Comparison of ENCODE assay signal across 8 cellular contexts in genomic region chr2:113157108-113157896, GRCh38. TPM values are rescaled to one million over a fixed set of nuclear protein-coding genes. Genes with fewer than 3 reads are reported as not detected.
A peak's percentile ranks its signal among the peaks of the same experiment; 100 is the strongest.
DNase-seq lines count a peak whose midpoint lies in the region; ATAC-seq and TF ChIP-seq lines count a peak whose summit lies in the region.

No MANE protein-coding gene starts in this region.

- peak overlapping the region; percentile 77 for H3K9ac ChIP-seq in HCT116 (ENCODE audit: low read length)

- DNase-seq in EH (ENCODE audit: low read depth) (peak; percentile 41), HCT116 (ENCODE audit: low read depth, low spot score) (no peak), NCI-H2171 (lab: John Stamatoyannopoulos, UW) (peak; percentile 23), right atrium auricular region (ENCODE audit: low spot score) (peak; percentile 47), skeletal muscle cell (ENCODE audit: low read depth) (no peak)
- DNase-seq in activated naive CD4-positive, alpha-beta T cell treated with anti-CD3 and anti-CD28 coated beads for 36 hours, result peak; percentile 67

- H3K4me1 Mint-ChIP-seq in activated naive CD4-positive, alpha-beta T cell treated with anti-CD3 and anti-CD28 coated beads for 36 hours (ENCODE audit: low read depth), result peaks cover 23% of the 10 kb centered on the region

- peak overlapping the region; percentile 86 for H3K27ac Mint-ChIP-seq in activated naive CD4-positive, alpha-beta T cell treated with anti-CD3 and anti-CD28 coated beads for 36 hours

- TF ChIP-seq RAD21 in HCT116 (IDR thresholded peaks at IDR 0.05; ENCODE audit: low read depth), result no peak

- H3K9me3 ChIP-seq in HCT116 (ENCODE audit: control insufficient read depth in 1 of 2, insufficient read depth in 1 of 2, low read depth in 1 of 2, low read length in 2 of 2) (no peaks in the 10 kb centered on the region), right atrium auricular region (no peaks in the 10 kb centered on the region)

- H3K36me3 ChIP-seq in HCT116 (ENCODE audit: control insufficient read depth in 1 of 2, insufficient read depth in 2 of 2, low read length in 2 of 2) (no peaks in the 10 kb centered on the region), right atrium auricular region (no peaks in the 10 kb centered on the region)

- intact Hi-C loops in HCT116 (cut with micrococcal nuclease), result loop anchor here (5.0 kb wide), 1 partner anchor 40 kb away; no protein-coding TSS in a partner anchor
- intact Hi-C loops in activated naive CD4-positive, alpha-beta T cell treated with anti-CD3 and anti-CD28 coated beads for 36 hours (cut with micrococcal nuclease), result no loop called here

- CTCF ChIA-PET in HCT116 (lab: Charles Lee), result interaction anchor here (0.7 to 5.3 kb wide), 5 partner anchors 19 to 79 kb away, joined by 3 to 51 read pairs (median 4); no protein-coding TSS in a partner anchor
- CTCF ChIA-PET in activated naive CD4-positive, alpha-beta T cell treated with anti-CD3 and anti-CD28 coated beads for 36 hours (lab: Charles Lee), result interaction anchor here (0.8 to 5.1 kb wide), 11 partner anchors 8 to 77 kb away, joined by 3 to 62 read pairs (median 5); partner anchors contain the start of gene PSD4

- TF ChIP-seq CTCF in HCT116 (IDR thresholded peaks at IDR 0.05 in 2 of 3, conservative IDR thresholded peaks at IDR 0.05 in 1 of 3; ENCODE audit: borderline replicate concordance in 1 of 3, insufficient read depth in 1 of 3, low read depth in 2 of 3, low read length in 2 of 3) (no peak), right atrium auricular region (IDR thresholded peaks at IDR 0.05) (no peak)

- H2AFZ ChIP-seq in HCT116 (ENCODE audit: low read depth, low read length, poor library complexity, severe bottlenecking), result peak overlapping the region; percentile 71

- no peaks in the 10 kb centered on the region for H3K9me3 Mint-ChIP-seq in activated naive CD4-positive, alpha-beta T cell treated with anti-CD3 and anti-CD28 coated beads for 36 hours

- no peaks in the 10 kb centered on the region for H3K9me2 ChIP-seq in HCT116 (ENCODE audit: insufficient read depth)

- H3K27me3 Mint-ChIP-seq in activated naive CD4-positive, alpha-beta T cell treated with anti-CD3 and anti-CD28 coated beads for 36 hours (ENCODE audit: low read depth), result no peaks in the 10 kb centered on the region

- H3K27ac ChIP-seq in HCT116 (ENCODE audit: low read depth, low read length), result peak overlapping the region; percentile 80
- H3K27ac ChIP-seq in right atrium auricular region, result no peak overlapping the region

- H3K27me3 ChIP-seq in HCT116 (ENCODE audit: insufficient read depth, low read length) (no peaks in the 10 kb centered on the region), right atrium auricular region (peaks cover 0 to 6% of the 10 kb centered on the region in 2 donors)

- POLR2A ChIA-PET in HCT116 (lab: Charles Lee), result interaction anchor here (0.6 to 1.9 kb wide), 5 partner anchors 19 to 47 kb away, joined by 3 to 8 read pairs (median 5); no protein-coding TSS in a partner anchor

- peak; percentile 84 for ATAC-seq in HCT116
- no peak for ATAC-seq in GM18873 (IDR thresholded peaks at IDR 0.05; ENCODE audit: low FRiP score, unreplicated experiment)
- ATAC-seq in HG02763 (IDR thresholded peaks at IDR 0.05; ENCODE audit: unreplicated experiment), result no peak

- H3K4me3 ChIP-seq in HCT116 (replicated peaks in 1 of 2; ENCODE audit: low read depth in 1 of 2, low read length in 2 of 2), result peak overlapping the region; percentile 66 to 74
- H3K4me3 ChIP-seq in right atrium auricular region, result peak overlapping the region in 1 of 2 donors; percentile 39
- peak overlapping the region; percentile 50 for H3K4me3 ChIP-seq in skeletal muscle cell (ENCODE audit: low read depth, low read length)

- no peaks in the 10 kb centered on the region for H3K36me3 Mint-ChIP-seq in activated naive CD4-positive, alpha-beta T cell treated with anti-CD3 and anti-CD28 coated beads for 36 hours (ENCODE audit: low read depth)

- H3K4me3 Mint-ChIP-seq in activated naive CD4-positive, alpha-beta T cell treated with anti-CD3 and anti-CD28 coated beads for 36 hours, result peak overlapping the region; percentile 82

- H3K79me2 ChIP-seq in HCT116 (ENCODE audit: insufficient read depth, low read length), result no peaks in the 10 kb centered on the region

- RAD21 ChIA-PET in HCT116 (lab: Charles Lee; ENCODE audit: low non-redundant PET in 1 of 2, low total read pairs in 2 of 2, uncharacterized antibody in 2 of 2, unreplicated experiment in 2 of 2), result interaction anchor here in 1 of 2 experiments (1.2 kb wide), 1 partner anchor 19 kb away, joined by 4 read pairs; no protein-coding TSS in a partner anchor

- no TSS peak for BruUV-seq in HCT116 (replicated peaks; lab: Mats Ljungman, UMichigan)

- H3K4me2 ChIP-seq in HCT116 (ENCODE audit: low read length), result peak overlapping the region; percentile 100

- no peaks in the 10 kb centered on the region for H4K20me1 ChIP-seq in HCT116 (ENCODE audit: insufficient read depth)

- TF ChIP-seq POLR2A in HCT116 (IDR thresholded peaks at IDR 0.05; ENCODE audit: borderline replicate concordance, extremely low read depth, insufficient read depth, insufficient read length), result no peak

- H3K4me1 ChIP-seq in HCT116 (ENCODE audit: control insufficient read depth in 1 of 2, insufficient read depth in 2 of 2, low read length in 2 of 2) (peaks cover 22 to 35% of the 10 kb centered on the region in 2 experiments; a peak in 3 of 4 replicates), right atrium auricular region (no peaks in the 10 kb centered on the region)

TF ChIP-seq in HCT116, 20 proteins besides CTCF, POLR2A, EP300 and RAD21 (continues in another document):
- TF ChIP-seq SP1 (IDR thresholded peaks at IDR 0.05; ENCODE audit: low read depth) (no peak), ATF3 (IDR thresholded peaks at IDR 0.05) (no peak), MAX (IDR thresholded peaks at IDR 0.05) (peak; percentile 15; the same call in 1 of the 2 replicates), JUND (IDR thresholded peaks at IDR 0.05) (no peak), EGR1 (IDR thresholded peaks at IDR 0.05; ENCODE audit: low read depth) (peak; percentile 71), TCF7L2 (IDR thresholded peaks at IDR 0.05; ENCODE audit: borderline replicate concordance, extremely low read depth, insufficient read depth, insufficient read length) (no peak), EZH2phosphoT487 (IDR thresholded peaks at IDR 0.05; ENCODE audit: borderline replicate concordance) (no peak), SRF (IDR thresholded peaks at IDR 0.05; ENCODE audit: low read depth) (no peak), ZBTB33 (IDR thresholded peaks at IDR 0.05; ENCODE audit: extremely low read depth, insufficient replicate concordance, low read length) (no peak), ELF1 (IDR thresholded peaks at IDR 0.05; ENCODE audit: borderline replicate concordance, low read depth) (no peak)

RNA-seq across cellular contexts. Expression of gene PSD4, which starts 16.5 kb away (rescaled TPM):
- total RNA-seq in HCT116 (2021; ENCODE audit: unreplicated experiment) (12.6 TPM), right atrium auricular region (1 to 10 TPM; 2.4 to 4.5 TPM)
- 7.4 and 8.1 TPM in 2 replicates for polyA plus RNA-seq in HCT116 (2012)
- 10 to 100 TPM; 85.9 to 87.4 TPM for total RNA-seq in activated naive CD4-positive, alpha-beta T cell treated with anti-CD3 and anti-CD28 coated beads for 36 hours

RNA-seq across cellular contexts. Expression of gene IL1RN, which starts 29.9 kb away (rescaled TPM):
- 0.25 TPM for total RNA-seq in HCT116 (2021; ENCODE audit: unreplicated experiment)
- polyA plus RNA-seq in HCT116 (2012), result 0.25 and 0.26 TPM in 2 replicates
- total RNA-seq in activated naive CD4-positive, alpha-beta T cell treated with anti-CD3 and anti-CD28 coated beads for 36 hours, result 1 to 10 TPM in 1 of 2 experiments, under 1 TPM in 1; 0.77 to 1.2 TPM
- 1 to 10 TPM in 1 of 2 donors, under 1 TPM in 1; 0.41 to 1.3 TPM for total RNA-seq in right atrium auricular region

Comparison
In these comparisons a context has a peak if more than half of its experiments do, and no peak if none do; other contexts are left out.
1. DNase-seq: peak in EH (single experiment), NCI-H2171 (single experiment), activated naive CD4-positive, alpha-beta T cell treated with anti-CD3 and anti-CD28 coated beads for 36 hours (single experiment) and right atrium auricular region (single experiment); none in HCT116 (single experiment) and skeletal muscle cell (single experiment).